Comparison of ENCODE assay signal across 12 cellular contexts in the genomic region with DNA sequence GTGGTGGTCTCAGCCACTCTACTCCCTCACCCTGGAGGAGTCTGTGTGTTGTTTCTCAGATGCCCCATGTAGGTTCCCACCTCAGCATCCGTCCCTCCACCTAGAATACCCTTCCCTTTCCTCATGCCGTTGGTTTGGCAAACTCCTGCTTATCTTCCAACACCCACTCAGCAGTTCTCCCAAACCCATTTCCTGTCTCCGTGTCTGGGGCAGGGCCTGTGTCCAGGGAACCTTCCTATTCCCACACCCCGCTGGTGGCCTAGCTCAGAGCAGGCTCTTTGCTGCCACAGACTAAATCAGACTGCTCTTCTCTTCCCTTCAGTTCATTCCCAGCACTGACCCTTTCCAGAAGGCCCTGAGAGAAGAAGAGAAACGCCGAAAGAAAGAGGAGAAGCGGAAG. TPM values are rescaled to one million over a fixed set of nuclear protein-coding genes. Genes with fewer than 3 reads are reported as not detected.
A peak's percentile ranks its signal among the peaks of the same experiment; 100 is the strongest.
DNase-seq lines count a peak whose midpoint lies in the region; ATAC-seq and TF ChIP-seq lines count a peak whose summit lies in the region.
"Had no signal": no experiment of that assay in that cellular context is flagged by ENCODE, and none has a peak within 500 bp of the region (broad histone marks: within the 10 kb centered on the region; RNA-seq: fewer than 3 reads in every experiment).

No MANE protein-coding gene starts in this region.

- in situ Hi-C loops in gastrocnemius medialis (cut with MboI; ENCODE audit: low sequenced_read_pairs in 4 of 4) = loop anchor here in 1 of 4 donors (10.0 kb wide), 1 partner anchor 119 kb away; a partner anchor contains a TSS

- peaks cover 46% of the 10 kb centered on the region for H3K4me1 Mint-ChIP-seq in activated CD4-positive, alpha-beta memory T cell treated with anti-CD3 and anti-CD28 coated beads for 36 hours (ENCODE audit: low read depth)

- no peak for TF ChIP-seq POLR2A in gastrocnemius medialis (IDR thresholded peaks at IDR 0.05)

- DNase-seq in Daoy (ENCODE audit: low read depth) = peak; percentile 28
- DNase-seq in activated CD4-positive, alpha-beta memory T cell treated with anti-CD3 and anti-CD28 coated beads for 36 hours = no peak
- peak; percentile 76 for DNase-seq in fibroblast of villous mesenchyme (ENCODE audit: low read depth)
- no peak for DNase-seq in gastrocnemius medialis
- DNase-seq in cerebellar cortex (ENCODE audit: low spot score) = no peak
- DNase-seq in T1000 (lab: John Stamatoyannopoulos, UW) = no peak
- DNase-seq: Calu3, mammary epithelial cell, NCI-H2171 treated with DMSO at 0.1 percent for 48 hours, PC-9 had no signal

- H3K9me3 Mint-ChIP-seq in activated CD4-positive, alpha-beta memory T cell treated with anti-CD3 and anti-CD28 coated beads for 36 hours = no peaks in the 10 kb centered on the region

- CTCF ChIA-PET in activated CD4-positive, alpha-beta memory T cell treated with anti-CD3 and anti-CD28 coated beads for 36 hours (lab: Charles Lee) = interaction anchor here (1.9 kb wide), 1 partner anchor 115 kb away, joined by 8 read pairs; no protein-coding TSS in a partner anchor

- no peak overlapping the region for H3K4me3 Mint-ChIP-seq in activated CD4-positive, alpha-beta memory T cell treated with anti-CD3 and anti-CD28 coated beads for 36 hours

- no peaks in the 10 kb centered on the region for H3K9me3 ChIP-seq in gastrocnemius medialis

- no peaks in the 10 kb centered on the region for H3K27me3 Mint-ChIP-seq in activated CD4-positive, alpha-beta memory T cell treated with anti-CD3 and anti-CD28 coated beads for 36 hours

- H3K27me3 ChIP-seq in gastrocnemius medialis = no peaks in the 10 kb centered on the region

- ATAC-seq in gastrocnemius medialis = no peak
- no peak for ATAC-seq in GM21529 (IDR thresholded peaks at IDR 0.05; ENCODE audit: unreplicated experiment)

- POLR2A ChIA-PET in activated CD4-positive, alpha-beta memory T cell treated with anti-CD3 and anti-CD28 coated beads for 36 hours (lab: Charles Lee) = interaction anchor here (1.4 kb wide), 1 partner anchor 10 kb away, joined by 4 read pairs; no protein-coding TSS in a partner anchor

- peaks cover 27 to 29% of the 10 kb centered on the region in 2 donors for H3K4me1 ChIP-seq in gastrocnemius medialis

- intact Hi-C loops in activated CD4-positive, alpha-beta memory T cell treated with anti-CD3 and anti-CD28 coated beads for 36 hours (cut with micrococcal nuclease) = no loop called here
- intact Hi-C loops in gastrocnemius medialis (cut with DNase I; ENCODE audit: low total_unique reads) = no loop called here

- no peaks in the 10 kb centered on the region for H3K36me3 ChIP-seq in gastrocnemius medialis

- TF ChIP-seq CTCF in fibroblast of villous mesenchyme (IDR thresholded peaks at IDR 0.05; ENCODE audit: insufficient read depth, low read depth, low read length) (no peak), gastrocnemius medialis (IDR thresholded peaks at IDR 0.05 in 4 of 5, conservative IDR thresholded peaks at IDR 0.05 in 1 of 5) (no peak)

- peak overlapping the region; percentile 43 for H3K27ac Mint-ChIP-seq in activated CD4-positive, alpha-beta memory T cell treated with anti-CD3 and anti-CD28 coated beads for 36 hours

- H3K36me3 Mint-ChIP-seq in activated CD4-positive, alpha-beta memory T cell treated with anti-CD3 and anti-CD28 coated beads for 36 hours = peaks cover 13% of the 10 kb centered on the region

- H3K27ac ChIP-seq in gastrocnemius medialis = peak overlapping the region; percentile 81 to 92 (median 92)
- H3K27ac ChIP-seq: PC-9 had no signal

- H3K4me3 ChIP-seq in fibroblast of villous mesenchyme (ENCODE audit: low read depth, low read length) (no peak overlapping the region), gastrocnemius medialis (no peak overlapping the region)
- H3K4me3 ChIP-seq: coronary artery, PC-9 had no signal

RNA-seq across cellular contexts. Expression of a gene that starts 7.5 kb away (rescaled TPM):
- total RNA-seq in Daoy (2014; rRNA removed; shearing (Covaris generic)) = 16.1 and 20.5 TPM in 2 replicates
- 100 to 1,000 TPM; 131 to 137 TPM for total RNA-seq in activated CD4-positive, alpha-beta memory T cell treated with anti-CD3 and anti-CD28 coated beads for 36 hours
- total RNA-seq in fibroblast of villous mesenchyme (83.3 and 104 TPM in 2 replicates), gastrocnemius medialis (10 to 100 TPM; 25.1 to 40.9 (median 36.1) TPM)

RNA-seq across cellular contexts. Expression of a gene that starts 24.9 kb away (rescaled TPM):
- total RNA-seq in Daoy (2014; rRNA removed; shearing (Covaris generic)) = 10.6 and 12.9 TPM in 2 replicates
- 10 to 100 TPM; 16.1 to 17.6 TPM for total RNA-seq in activated CD4-positive, alpha-beta memory T cell treated with anti-CD3 and anti-CD28 coated beads for 36 hours
- total RNA-seq in fibroblast of villous mesenchyme (11.3 and 16.0 TPM in 2 replicates), gastrocnemius medialis (1 to 10 TPM; 3.3 to 7.7 (median 6.0) TPM)

Comparison
In these comparisons a context has a peak if more than half of its experiments do, and no peak if none do; other contexts are left out.
1. DNase-seq: peak in Daoy (single experiment) and fibroblast of villous mesenchyme (single experiment); none in activated CD4-positive, alpha-beta memory T cell treated with anti-CD3 and anti-CD28 coated beads for 36 hours (single experiment), gastrocnemius medialis (0 of 2), cerebellar cortex (single experiment) and T1000 (single experiment).